ENCODE assay signal across 19 cellular contexts in the genomic region with DNA sequence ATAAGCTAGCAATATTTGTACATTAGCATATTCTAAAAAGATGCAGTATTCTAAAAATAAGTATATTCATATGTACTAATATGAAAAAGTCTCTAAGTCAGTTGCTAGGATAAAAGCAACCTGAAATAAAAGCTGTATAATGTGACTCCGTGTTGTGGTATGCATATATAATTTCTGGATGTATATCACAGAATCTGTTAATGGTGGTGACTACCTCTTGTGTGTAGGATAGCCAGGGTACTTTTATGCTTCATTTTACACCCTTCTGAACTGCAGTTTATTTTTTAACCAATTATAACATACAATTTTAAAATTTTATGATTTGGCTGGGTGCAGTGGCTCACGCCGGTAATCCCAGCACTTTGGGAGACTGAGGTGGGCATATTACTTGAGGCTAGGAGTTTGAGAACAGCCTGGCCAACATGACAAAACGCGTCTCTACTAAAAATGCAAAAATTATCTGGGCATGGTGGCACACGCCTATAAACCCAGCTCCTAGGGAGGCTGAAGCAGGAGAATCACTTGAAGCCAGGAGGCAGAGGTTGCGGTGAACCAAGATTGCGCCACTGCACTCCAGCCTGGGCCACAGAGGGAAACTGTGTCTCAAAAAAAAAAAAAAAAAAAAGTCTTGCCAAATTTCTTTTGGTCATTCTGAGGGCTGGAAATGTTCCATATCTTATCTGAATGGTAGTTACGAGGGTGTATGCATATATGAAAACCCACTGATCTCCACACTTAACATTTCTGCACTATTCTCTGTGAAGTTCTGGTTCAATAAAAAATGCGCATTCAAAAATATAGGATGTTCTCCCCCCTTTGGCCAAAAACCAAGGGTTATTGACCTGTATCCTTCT. TPM values are rescaled to one million over a fixed set of nuclear protein-coding genes. Genes with fewer than 3 reads are reported as not detected.
"Had no signal": no experiment of that assay in that cellular context is flagged by ENCODE, and none has a peak within 500 bp of the region (broad histone marks: within the 10 kb centered on the region; RNA-seq: fewer than 3 reads in every experiment).

No MANE protein-coding gene starts in this region.

- H3K9me3 Mint-ChIP-seq: activated CD4-positive, alpha-beta T cell treated with anti-CD3 and anti-CD28 coated beads, Interleukin-2, amount 10 ng/mL, durations not matched to agents 24 days and 14 days; activated CD8-positive, alpha-beta T cell treated with anti-CD3 and anti-CD28 coated beads for 36 hours; brain; naive thymus-derived CD4-positive, alpha-beta T cell; neural crest cell had no signal

- H3K27ac Mint-ChIP-seq: activated CD4-positive, alpha-beta T cell treated with anti-CD3 and anti-CD28 coated beads, Interleukin-2, amount 10 ng/mL, durations not matched to agents 24 days and 14 days; activated CD8-positive, alpha-beta memory T cell treated with anti-CD3 and anti-CD28 coated beads, Interleukin-2, amount 10 ng/mL, durations not matched to agents 7 days and 5 days; activated CD8-positive, alpha-beta T cell treated with anti-CD3 and anti-CD28 coated beads for 36 hours; brain; naive thymus-derived CD4-positive, alpha-beta T cell had no signal

- H3K27me3 Mint-ChIP-seq: activated CD8-positive, alpha-beta T cell treated with anti-CD3 and anti-CD28 coated beads for 36 hours; brain had no signal

- H3K27me3 ChIP-seq: tibial artery had no signal

- H3K27ac ChIP-seq: left ventricle myocardium inferior, tibial artery had no signal

- H3K4me1 Mint-ChIP-seq: activated CD4-positive, alpha-beta T cell treated with anti-CD3 and anti-CD28 coated beads, Interleukin-2, amount 10 ng/mL, durations not matched to agents 24 days and 14 days; activated CD8-positive, alpha-beta memory T cell treated with anti-CD3 and anti-CD28 coated beads, Interleukin-2, amount 10 ng/mL, durations not matched to agents 7 days and 5 days; naive thymus-derived CD4-positive, alpha-beta T cell; neural crest cell had no signal

- H3K36me3 ChIP-seq: left ventricle myocardium inferior, tibial artery had no signal

- H3K4me3 Mint-ChIP-seq: activated CD4-positive, alpha-beta T cell treated with anti-CD3 and anti-CD28 coated beads, Interleukin-2, amount 10 ng/mL, durations not matched to agents 24 days and 14 days; activated CD8-positive, alpha-beta memory T cell treated with anti-CD3 and anti-CD28 coated beads, Interleukin-2, amount 10 ng/mL, durations not matched to agents 7 days and 5 days; activated CD8-positive, alpha-beta T cell treated with anti-CD3 and anti-CD28 coated beads for 36 hours; brain; naive thymus-derived CD4-positive, alpha-beta T cell; neural crest cell had no signal

- H3K4me3 ChIP-seq: left ventricle myocardium inferior, tibial artery had no signal

- H3K9me3 ChIP-seq: left ventricle myocardium inferior, tibial artery had no signal

- DNase-seq: activated CD4-positive, alpha-beta T cell treated with anti-CD3 and anti-CD28 coated beads, Interleukin-2, amount 10 ng/mL, durations not matched to agents 24 days and 14 days; activated CD8-positive, alpha-beta memory T cell treated with anti-CD3 and anti-CD28 coated beads, Interleukin-2, amount 10 ng/mL, durations not matched to agents 7 days and 5 days; activated CD8-positive, alpha-beta T cell treated with anti-CD3 and anti-CD28 coated beads for 36 hours; activated effector memory CD4-positive, alpha-beta T cell treated with anti-CD3 and anti-CD28 coated beads, Interleukin-2, amount 50 U/mL, for 16 hours; activated naive CD4-positive, alpha-beta T cell treated with anti-CD3 and anti-CD28 coated beads, Interleukin-2, amount 50 U/mL, for 16 hours; activated T-cell treated with anti-CD3 and anti-CD28 coated beads for 4 hours; aorta; foreskin fibroblast; kidney glomerular epithelial cell; left ventricle myocardium inferior; naive thymus-derived CD4-positive, alpha-beta T cell; stimulated activated CD4-positive, alpha-beta T cell treated with anti-CD3 and anti-CD28 coated beads, Interleukin-2, amount 100 ng/mL, for 48 hours; stimulated activated CD8-positive, alpha-beta memory T cell treated with anti-CD3 and anti-CD28 coated beads, Interleukin-4, amount 100 ng/mL, for 48 hours; stimulated activated naive CD4-positive, alpha-beta T cell treated with Interleukin-2 at 50 U/mL for 16 hours; tibial artery had no signal

- ATAC-seq: activated CD4-positive, CD25-positive, alpha-beta regulatory T cell treated with anti-CD3 and anti-CD28 coated beads, Interleukin-2, amount 50 U/mL, for 24 hours; activated CD8-positive, alpha-beta memory T cell treated with anti-CD3 and anti-CD28 coated beads, Interleukin-2, amount 10 ng/mL, durations not matched to agents 7 days and 5 days; activated CD8-positive, alpha-beta T cell treated with anti-CD3 and anti-CD28 coated beads for 36 hours; naive thymus-derived CD4-positive, alpha-beta T cell had no signal

- H3K36me3 Mint-ChIP-seq: activated CD8-positive, alpha-beta memory T cell treated with anti-CD3 and anti-CD28 coated beads, Interleukin-2, amount 10 ng/mL, durations not matched to agents 7 days and 5 days; brain; naive thymus-derived CD4-positive, alpha-beta T cell had no signal

RNA-seq across cellular contexts. Expression of gene NIPAL4, which starts 13.7 kb away (rescaled TPM):
- total RNA-seq: left ventricle myocardium inferior, lung microvascular endothelial cell, neural crest cell had no signal
- polyA plus RNA-seq: naive thymus-derived CD4-positive, alpha-beta T cell had no signal
